14 cellular contexts compared by ENCODE assay signal in the genomic region with DNA sequence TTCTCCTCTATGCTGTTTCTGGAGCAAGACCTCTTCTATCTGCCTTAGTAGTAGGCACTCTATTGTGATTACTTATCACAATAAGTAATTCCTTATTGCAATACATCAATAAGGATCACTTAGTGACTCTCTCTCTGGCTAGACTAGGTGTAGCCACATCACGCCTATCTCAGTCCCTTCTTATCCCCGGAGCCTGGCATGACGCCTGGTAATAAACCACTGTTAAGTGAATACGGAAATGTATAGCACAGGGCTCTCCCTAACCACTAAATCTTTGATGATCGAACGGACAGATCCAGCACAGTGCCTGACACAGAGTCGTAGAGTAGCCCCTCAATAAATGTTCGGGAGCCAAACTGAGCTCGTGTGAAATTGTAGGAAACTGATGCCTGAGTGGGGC.
DNase-seq lines count a peak whose midpoint lies in the region; FAIRE-seq and TF ChIP-seq lines count a peak whose summit lies in the region.
"Had no signal": no experiment of that assay in that cellular context is flagged by ENCODE, and none has a peak within 500 bp of the region (broad histone marks: within the 10 kb centered on the region; RNA-seq: fewer than 3 reads in every experiment).

No MANE protein-coding gene starts in this region.

- no peaks in the 10 kb centered on the region for H4K20me1 ChIP-seq in PC-9 (ENCODE audit: insufficient read depth)

- intact Hi-C loops in kidney (cut with DNase I) (no loop called here), posterior vena cava (cut with DNase I) (no loop called here), transverse colon (cut with DNase I; ENCODE audit: low total_unique reads) (no loop called here), ovary (cut with DNase I) (no loop called here), PC-9 (cut with micrococcal nuclease; ENCODE audit: unreplicated experiment) (no loop called here), head of caudate nucleus (cut with DNase I) (no loop called here)

- H3K4me3 ChIP-seq in kidney (ENCODE audit: low read length in 2 of 2) (no peak overlapping the region), transverse colon (no peak overlapping the region), ovary (no peak overlapping the region), PC-9 (no peak overlapping the region)

- H3K9me3 ChIP-seq in kidney (ENCODE audit: control insufficient read depth in 1 of 2, low read length in 2 of 2) (peaks cover 0 to 4% of the 10 kb centered on the region in 2 donors), transverse colon (peaks cover 0 to 4% of the 10 kb centered on the region in 2 donors), ovary (no peaks in the 10 kb centered on the region), PC-9 (ENCODE audit: insufficient read depth, low read depth) (peaks cover 9% of the 10 kb centered on the region)
- H3K9me3 ChIP-seq: BE2C, SK-N-SH had no signal

- H3K4me2 ChIP-seq in PC-9: no peak overlapping the region
- H3K4me2 ChIP-seq: SK-N-SH had no signal

- CTCF ChIA-PET in PC-9 (lab: Charles Lee): no interaction called here

- peak overlapping the region in 1 of 2 donors; percentile 7 for H3K9ac ChIP-seq in kidney (ENCODE audit: low read length in 2 of 2)
- H3K9ac ChIP-seq: SK-N-SH had no signal

- H3K27ac ChIP-seq in kidney (ENCODE audit: low read depth in 2 of 2, low read length in 2 of 2) (peak overlapping the region; percentile 64 to 91), transverse colon (peak overlapping the region; percentile 71 to 87 (median 82)), ovary (peak overlapping the region in 1 of 2 donors; percentile 42), PC-9 (no peak overlapping the region)

- TF ChIP-seq EP300 in transverse colon (IDR thresholded peaks at IDR 0.05; ENCODE audit: low read depth) (no peak), ovary (IDR thresholded peaks at IDR 0.05) (no peak)

- H2AFZ ChIP-seq in PC-9: no peak overlapping the region

- H3F3A ChIP-seq in PC-9 (ENCODE audit: insufficient read depth, low read depth): peaks cover 3% of the 10 kb centered on the region; the same call in 1 of the 2 replicates

- no peaks in the 10 kb centered on the region for H3K27me3 ChIP-seq in transverse colon
- H3K27me3 ChIP-seq in ovary: no peaks in the 10 kb centered on the region
- no peaks in the 10 kb centered on the region for H3K27me3 ChIP-seq in PC-9 (ENCODE audit: insufficient read depth, low read depth)
- H3K27me3 ChIP-seq: BE2C had no signal

- no TSS peak for BruUV-seq in PC-9 (replicated peaks; lab: Mats Ljungman, UMichigan)

- TF ChIP-seq CTCF in kidney (IDR thresholded peaks at IDR 0.05; ENCODE audit: borderline replicate concordance, extremely low read depth, insufficient read depth) (no peak), transverse colon (IDR thresholded peaks at IDR 0.05) (no peak), ovary (IDR thresholded peaks at IDR 0.05) (no peak), PC-9 (conservative IDR thresholded peaks at IDR 0.05) (no peak)

- 6 to 36% methylated on average over 3 to 9 of the region's 9 CpGs for WGBS in transverse colon (ENCODE audit: low coverage in 1 of 2), 2 donors
- 35 to 70% (median 66%) methylated on average over 9 of the region's 9 CpGs for WGBS in ovary, 3 donors

- no peaks in the 10 kb centered on the region for H3K79me2 ChIP-seq in PC-9 (ENCODE audit: low read depth)

- TF ChIP-seq POLR2A in transverse colon (IDR thresholded peaks at IDR 0.05) (no peak), ovary (IDR thresholded peaks at IDR 0.05) (no peak)

- H3K4me1 ChIP-seq in kidney (ENCODE audit: control insufficient read depth in 1 of 2, insufficient read depth in 1 of 2, low read depth in 1 of 2, low read length in 2 of 2) (peaks cover 49 to 63% of the 10 kb centered on the region in 2 donors), transverse colon (peaks cover 9 to 37% (median 24%) of the 10 kb centered on the region in 4 donors), ovary (ENCODE audit: insufficient read depth) (peaks cover 20% of the 10 kb centered on the region), PC-9 (replicated peaks; ENCODE audit: insufficient read depth) (peaks cover 6% of the 10 kb centered on the region)
- H3K4me1 ChIP-seq: BE2C had no signal

- no peak for FAIRE-seq in kidney (lab: Jason Lieb, UNC)

- DNase-seq in astrocyte of the hippocampus (ENCODE audit: low read depth, low spot score) (peak; percentile 11), kidney (no peak), posterior vena cava (ENCODE audit: low spot score) (peak; percentile 19), transverse colon (peak; percentile 79), ovary (no peak), PC-9 (no peak), head of caudate nucleus (no peak)
- DNase-seq: activated CD8-positive, alpha-beta T cell treated with anti-CD3 and anti-CD28 coated beads for 36 hours; aorta; BE2C; NCI-H2029; NCI-H524 treated with DMSO at 0.1 percent for 48 hours; SK-N-SH; stimulated activated CD4-positive, alpha-beta T cell treated with anti-CD3 and anti-CD28 coated beads, Interleukin-2, amount 100 ng/mL, for 24 hours had no signal

- in situ Hi-C loops in transverse colon (cut with MboI; ENCODE audit: low pct_ligation_motif_present in 1 of 4, low pct_unique_long_range_greater_than_20kb in 1 of 4, low sequenced_read_pairs in 3 of 4): no loop called here

- H3K36me3 ChIP-seq in kidney (ENCODE audit: control insufficient read depth in 1 of 2, insufficient read depth in 2 of 2, low read length in 2 of 2) (no peaks in the 10 kb centered on the region), transverse colon (no peaks in the 10 kb centered on the region), ovary (no peaks in the 10 kb centered on the region), PC-9 (ENCODE audit: low read depth) (no peaks in the 10 kb centered on the region)
- H3K36me3 ChIP-seq: BE2C had no signal

- POLR2A ChIA-PET in PC-9 (lab: Charles Lee; ENCODE audit: unreplicated experiment): interaction anchor here (0.6 kb wide), 1 partner anchor 595 kb away, joined by 7 read pairs; no protein-coding TSS in a partner anchor

- H3K9me2 ChIP-seq in PC-9 (ENCODE audit: insufficient read depth): no peaks in the 10 kb centered on the region
- H3K9me2 ChIP-seq: SK-N-SH had no signal

Comparison
In these comparisons a context has a peak if more than half of its experiments do, and no peak if none do; other contexts are left out.
1. DNase-seq: peak in astrocyte of the hippocampus (single experiment), posterior vena cava (single experiment) and transverse colon (single experiment); none in kidney (single experiment), ovary (0 of 5), PC-9 (0 of 2) and head of caudate nucleus (0 of 42).